In genomic region chr14:21014761-21015190, GRCh38 we compare ENCODE assay signal across 8 cellular contexts. TPM values are rescaled to one million over a fixed set of nuclear protein-coding genes. Genes with fewer than 3 reads are reported as not detected.
A peak's percentile ranks its signal among the peaks of the same experiment; 100 is the strongest.
DNase-seq lines count a peak whose midpoint lies in the region; ATAC-seq, FAIRE-seq and TF ChIP-seq lines count a peak whose summit lies in the region.

No MANE protein-coding gene starts in this region.

- H3K4me3 ChIP-seq in A549, result no peak overlapping the region

- TF ChIP-seq CTCF in A549 (IDR thresholded peaks at IDR 0.05), result peak; percentile 93

- ATAC-seq in A549, result peak; percentile 92 to 95
- ATAC-seq in T-helper 17 cell, result peak; percentile 85
- ATAC-seq in left cardiac atrium, result peak; percentile 78 to 87
- no peak for ATAC-seq in GM18870 (IDR thresholded peaks at IDR 0.05; ENCODE audit: unreplicated experiment)

- FAIRE-seq in A549 (lab: Jason Lieb, UNC), result no peak

- peak overlapping the region; percentile 59 for H3K27ac Mint-ChIP-seq in T-helper 17 cell

- H3K4me1 Mint-ChIP-seq in T-helper 17 cell, result peaks cover 2% of the 10 kb centered on the region

- TF ChIP-seq EP300 in A549 (IDR thresholded peaks at IDR 0.05), result no peak

- no peak for TF ChIP-seq POLR2A in A549 (IDR thresholded peaks at IDR 0.05; ENCODE audit: low read length)

- CTCF ChIA-PET in A549 (lab: Yijun Ruan, JAX), result interaction anchor here (0.5 to 16.3 kb wide), 50 partner anchors 9 to 669 kb away, joined by 3 to 323 read pairs (median 6); partner anchors contain the start of genes ARHGEF40, NDRG2, RNASE13 and RNASE7

- H3K9me3 ChIP-seq in A549 (no peaks in the 10 kb centered on the region), T-helper 17 cell (ENCODE audit: control insufficient read depth, low read length, poor library complexity, severe bottlenecking) (no peaks in the 10 kb centered on the region)

- intact Hi-C loops in left cardiac atrium (cut with DNase I), result loop anchor here (1.0 to 5.0 kb wide), 4 partner anchors 25 to 93 kb away; no protein-coding TSS in a partner anchor

- 3% methylated on average over 4 of the region's 4 CpGs for WGBS in A549 (ENCODE audit: missing lambda C conversion rate)

- H3K27ac ChIP-seq in A549, result no peak overlapping the region

- peaks cover 30% of the 10 kb centered on the region for H3K27me3 Mint-ChIP-seq in T-helper 17 cell

- peaks cover 4% of the 10 kb centered on the region for H3K36me3 Mint-ChIP-seq in T-helper 17 cell (ENCODE audit: low read depth)

- POLR2A ChIA-PET in A549 (lab: Yijun Ruan, JAX), result interaction anchor here (0.6 to 2.5 kb wide), 6 partner anchors 25 to 672 kb away, joined by 3 to 18 read pairs (median 4); no protein-coding TSS in a partner anchor

- H3K4me2 ChIP-seq in A549, result peak overlapping the region; percentile 45

- peak; percentile 76 to 86 for DNase-seq in A549 (ENCODE audit: low read depth in 1 of 2, low spot score in 1 of 2)
- DNase-seq in GM19240 (ENCODE audit: insufficient read length, low spot score), result peak; percentile 50
- DNase-seq in NCI-H187 treated with DMSO at 0.1 percent for 48 hours (lab: John Stamatoyannopoulos, UW), result peak; percentile 66
- peak; percentile 63 to 73 (median 66) for DNase-seq in T-helper 17 cell
- peak; percentile 64 for DNase-seq in amniotic stem cell (lab: John Stamatoyannopoulos, UW)
- DNase-seq in left cardiac atrium, result peak; percentile 81
- peak; percentile 79 for DNase-seq in renal cortical epithelial cell (ENCODE audit: low read depth)

- TF ChIP-seq RAD21 in A549 (conservative IDR thresholded peaks at IDR 0.05 in 1 of 2, IDR thresholded peaks at IDR 0.05 in 1 of 2), result peak; percentile 90 to 96

- no peak overlapping the region for H3K4me3 Mint-ChIP-seq in T-helper 17 cell

- H3K4me1 ChIP-seq in A549, result no peaks in the 10 kb centered on the region

TF ChIP-seq in A549, 52 proteins besides CTCF, POLR2A, EP300 and RAD21:
- TF ChIP-seq FOSB (CRISPR knock-in tag; IDR thresholded peaks at IDR 0.05), result no peak
- no peak for TF ChIP-seq NPAS2 (CRISPR knock-in tag; IDR thresholded peaks at IDR 0.05; ENCODE audit: borderline replicate concordance)
- TF ChIP-seq SMC3 (IDR thresholded peaks at IDR 0.05), result peak; percentile 92
- TF ChIP-seq HDAC2 (IDR thresholded peaks at IDR 0.05), result no peak
- no peak for TF ChIP-seq ATOH8 (CRISPR knock-in tag; IDR thresholded peaks at IDR 0.05; ENCODE audit: low read depth)

RNA-seq across cellular contexts. Expression of gene NDRG2, which starts 10.1 kb away (rescaled TPM):
- 6.8 and 8.8 TPM in 2 replicates for polyA plus RNA-seq in A549 (2011; rRNA removed)
- polyA plus RNA-seq in A549 (2012; cell fraction: cytosol; rRNA removed), result 4.5 and 5.1 TPM in 2 replicates
- polyA plus RNA-seq in A549 (2012; cell fraction: nucleus; rRNA removed), result 6.4 and 9.1 TPM in 2 replicates
- polyA plus RNA-seq in A549 (2017; fragmentation: RNase III; extraction: RNeasy Plus Mini Kit Qiagen cat#74134 plus additional on column Dnase treatment), result 3.6 to 4.7 TPM (median 4.1 TPM) in 3 replicates
- 4.7 TPM in 2 replicates for polyA minus RNA-seq in A549 (2011; rRNA and poly(A)+ RNA removed)
- 10 to 100 TPM; 29.8 to 38.2 TPM for total RNA-seq in T-helper 17 cell
- 100 to 1,000 TPM; 212 to 215 TPM for total RNA-seq in left cardiac atrium
- total RNA-seq in renal cortical epithelial cell, result 0.35 and 4.6 TPM in 2 replicates

RNA-seq across cellular contexts. Expression of gene TPPP2, which starts 15.2 kb away (rescaled TPM):
- polyA plus RNA-seq in A549 (2011; rRNA removed) (not detected in 2 replicates), A549 (2017; fragmentation: RNase III; extraction: RNeasy Plus Mini Kit Qiagen cat#74134 plus additional on column Dnase treatment) (not detected in 3 replicates)
- not detected in 2 replicates for polyA plus RNA-seq in A549 (2012; cell fraction: cytosol; rRNA removed)
- polyA plus RNA-seq in A549 (2012; cell fraction: nucleus; rRNA removed), result not detected in 2 replicates
- polyA minus RNA-seq in A549 (2011; rRNA and poly(A)+ RNA removed), result not detected in 2 replicates
- total RNA-seq in T-helper 17 cell (not detected), left cardiac atrium (1 to 10 TPM in 1 of 2 donors, under 1 TPM in 1; 0.44 to 1.6 TPM), renal cortical epithelial cell (not detected in 2 replicates)

RNA-seq across cellular contexts. Expression of gene SLC39A2, which starts 15.7 kb away (rescaled TPM):
- polyA plus RNA-seq in A549 (2011; rRNA removed) (0.09 TPM in 1 of 2 replicates, not detected in the other), A549 (2017; fragmentation: RNase III; extraction: RNeasy Plus Mini Kit Qiagen cat#74134 plus additional on column Dnase treatment) (0.07 to 0.17 TPM in 2 of 3 replicates, not detected in the other)
- 0.04 TPM in 1 of 2 replicates, not detected in the other for polyA plus RNA-seq in A549 (2012; cell fraction: cytosol; rRNA removed)
- 0.10 and 0.17 TPM in 2 replicates for polyA plus RNA-seq in A549 (2012; cell fraction: nucleus; rRNA removed)
- 0.29 TPM in 1 of 2 replicates, not detected in the other for polyA minus RNA-seq in A549 (2011; rRNA and poly(A)+ RNA removed)
- total RNA-seq in T-helper 17 cell (not detected), left cardiac atrium (not detected), renal cortical epithelial cell (not detected in 2 replicates)

RNA-seq across cellular contexts. Expression of gene RNASE13, which starts 19.8 kb away (rescaled TPM):
- polyA plus RNA-seq in A549 (2011; rRNA removed), result not detected in 2 replicates
- not detected in 2 replicates for polyA plus RNA-seq in A549 (2012; cell fraction: cytosol; rRNA removed)
- polyA plus RNA-seq in A549 (2012; cell fraction: nucleus; rRNA removed), result not detected in 2 replicates
- polyA plus RNA-seq in A549 (2017; fragmentation: RNase III; extraction: RNeasy Plus Mini Kit Qiagen cat#74134 plus additional on column Dnase treatment), result not detected in 3 replicates
- polyA minus RNA-seq in A549 (2011; rRNA and poly(A)+ RNA removed), result not detected in 2 replicates
- not detected for total RNA-seq in T-helper 17 cell
- total RNA-seq in left cardiac atrium, result not detected
- not detected in 2 replicates for total RNA-seq in renal cortical epithelial cell

RNA-seq across cellular contexts. Expression of gene METTL17, which starts 25.0 kb away (rescaled TPM):
- 116 and 126 TPM in 2 replicates for polyA plus RNA-seq in A549 (2011; rRNA removed)
- 104 and 119 TPM in 2 replicates for polyA plus RNA-seq in A549 (2012; cell fraction: cytosol; rRNA removed)
- 280 and 425 TPM in 2 replicates for polyA plus RNA-seq in A549 (2012; cell fraction: nucleus; rRNA removed)
- polyA plus RNA-seq in A549 (2017; fragmentation: RNase III; extraction: RNeasy Plus Mini Kit Qiagen cat#74134 plus additional on column Dnase treatment), result 81.4 to 83.1 TPM (median 81.9 TPM) in 3 replicates
- 49.6 and 50.5 TPM in 2 replicates for polyA minus RNA-seq in A549 (2011; rRNA and poly(A)+ RNA removed)
- total RNA-seq in T-helper 17 cell, result 10 to 100 TPM; 76.6 to 91.2 TPM
- total RNA-seq in left cardiac atrium, result 10 to 100 TPM; 33.8 to 39.0 TPM
- total RNA-seq in renal cortical epithelial cell, result 44.0 and 56.3 TPM in 2 replicates

Comparison
In these comparisons a context has a peak if more than half of its experiments do, and no peak if none do; other contexts are left out.
1. RNA of gene NDRG2, which starts 10.1 kb away (total RNA-seq): 212 to 215 TPM in left cardiac atrium; 29.8 to 38.2 TPM in T-helper 17 cell and 0.35 to 4.6 TPM in renal cortical epithelial cell; every median in the first group is over 4 times any median in the second.
2. Peak in every context shown above with its lines, with median percentiles within 50 percentile points of each other: DNase-seq.